Comparison of ENCODE assay signal across 13 cellular contexts in the genomic region with DNA sequence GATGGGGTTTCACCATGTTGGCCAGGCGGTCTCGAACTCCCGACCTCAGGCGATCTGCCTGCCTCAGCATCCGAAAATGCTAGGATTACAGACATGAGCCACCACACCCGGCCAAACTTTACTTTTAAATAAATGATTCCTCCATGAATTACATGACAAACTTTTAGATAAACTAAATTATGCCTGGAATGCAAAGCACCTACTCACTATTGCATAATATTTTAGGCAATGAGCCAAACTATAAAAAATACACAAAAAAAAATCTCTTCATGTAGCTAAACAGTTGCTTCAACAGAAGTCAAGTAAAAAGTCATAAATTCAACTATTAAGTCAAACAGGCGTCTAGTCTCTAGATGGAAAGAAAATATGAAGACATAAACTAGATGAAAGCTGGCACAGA. TPM values are rescaled to one million over a fixed set of nuclear protein-coding genes. Genes with fewer than 3 reads are reported as not detected.
DNase-seq lines count a peak whose midpoint lies in the region; ATAC-seq and TF ChIP-seq lines count a peak whose summit lies in the region.
"Had no signal": no experiment of that assay in that cellular context is flagged by ENCODE, and none has a peak within 500 bp of the region (broad histone marks: within the 10 kb centered on the region; RNA-seq: fewer than 3 reads in every experiment).

No MANE protein-coding gene starts in this region.

- no peaks in the 10 kb centered on the region for H3K27me3 ChIP-seq in breast epithelium
- no peaks in the 10 kb centered on the region for H3K27me3 ChIP-seq in prostate gland (replicated peaks; ENCODE audit: insufficient read depth)
- H3K27me3 ChIP-seq in Caco-2 (replicated peaks; ENCODE audit: control insufficient read depth, insufficient read depth, low read length) = no peaks in the 10 kb centered on the region
- H3K27me3 ChIP-seq: colonic mucosa had no signal

- no peaks in the 10 kb centered on the region for H3K36me3 Mint-ChIP-seq in MCF 10A (ENCODE audit: insufficient read depth, unreplicated experiment)
- H3K36me3 Mint-ChIP-seq in WTC11 = no peaks in the 10 kb centered on the region
- H3K36me3 Mint-ChIP-seq in Caco-2 (ENCODE audit: insufficient read depth, unreplicated experiment) = no peaks in the 10 kb centered on the region

- H3K9me3 Mint-ChIP-seq in MCF 10A (ENCODE audit: unreplicated experiment) (no peaks in the 10 kb centered on the region), WTC11 (no peaks in the 10 kb centered on the region), Caco-2 (ENCODE audit: unreplicated experiment) (no peaks in the 10 kb centered on the region)
- H3K9me3 Mint-ChIP-seq: activated CD4-positive, alpha-beta T cell treated with anti-CD3 and anti-CD28 coated beads, Interleukin-2, amount 10 ng/mL, durations not matched to agents 7 days and 5 days had no signal

- POLR2A ChIA-PET in MCF 10A (lab: Yijun Ruan, JAX) = interaction anchor here (0.7 to 2.1 kb wide), 11 partner anchors 10 to 610 kb away, joined by 3 to 10 read pairs (median 3); no protein-coding TSS in a partner anchor
- POLR2A ChIA-PET in WTC11 (lab: Charles Lee) = no interaction called here
- POLR2A ChIA-PET in Caco-2 (lab: Charles Lee) = no interaction called here

- peak overlapping the region; percentile 6 for H3K4me3 Mint-ChIP-seq in MCF 10A (ENCODE audit: unreplicated experiment)
- H3K4me3 Mint-ChIP-seq in WTC11 = no peak overlapping the region
- no peak overlapping the region for H3K4me3 Mint-ChIP-seq in Caco-2 (ENCODE audit: unreplicated experiment)
- H3K4me3 Mint-ChIP-seq: activated CD4-positive, alpha-beta T cell treated with anti-CD3 and anti-CD28 coated beads, Interleukin-2, amount 10 ng/mL, durations not matched to agents 7 days and 5 days had no signal

- H3K4me1 Mint-ChIP-seq in MCF 10A (ENCODE audit: insufficient read depth, unreplicated experiment) = peaks cover 23% of the 10 kb centered on the region
- H3K4me1 Mint-ChIP-seq in WTC11 = no peaks in the 10 kb centered on the region
- H3K4me1 Mint-ChIP-seq in Caco-2 (ENCODE audit: low read depth, unreplicated experiment) = peaks cover 13% of the 10 kb centered on the region
- H3K4me1 Mint-ChIP-seq: activated CD4-positive, alpha-beta T cell treated with anti-CD3 and anti-CD28 coated beads, Interleukin-2, amount 10 ng/mL, durations not matched to agents 7 days and 5 days had no signal

- intact Hi-C loops in MCF 10A (cut with micrococcal nuclease) (no loop called here), breast epithelium (cut with DNase I; ENCODE audit: low total_unique reads) (loop anchor here (2.0 kb wide), 1 partner anchor 37 kb away; no protein-coding TSS in a partner anchor), prostate gland (cut with DNase I) (no loop called here), Caco-2 (cut with micrococcal nuclease; ENCODE audit: unreplicated experiment) (no loop called here)

- peak overlapping the region; percentile 77 for H3K27ac Mint-ChIP-seq in MCF 10A (ENCODE audit: low read depth, unreplicated experiment)
- 0 out of 2 replicates have a peak overlapping the region, but pooled peaks have one; percentile 17 for H3K27ac Mint-ChIP-seq in WTC11
- H3K27ac Mint-ChIP-seq in Caco-2 (ENCODE audit: unreplicated experiment) = no peak overlapping the region
- H3K27ac Mint-ChIP-seq: activated CD4-positive, alpha-beta T cell treated with anti-CD3 and anti-CD28 coated beads, Interleukin-2, amount 10 ng/mL, durations not matched to agents 7 days and 5 days had no signal

- H3K4me3 ChIP-seq in breast epithelium (no peak overlapping the region), fibroblast of pulmonary artery (replicated peaks; ENCODE audit: low read depth, low read length) (no peak overlapping the region), prostate gland (no peak overlapping the region), Caco-2 (ENCODE audit: low read depth, low read length) (no peak overlapping the region)
- H3K4me3 ChIP-seq: colonic mucosa had no signal

- no peak for TF ChIP-seq POLR2A in breast epithelium (IDR thresholded peaks at IDR 0.05)
- no peak for TF ChIP-seq POLR2A in prostate gland (IDR thresholded peaks at IDR 0.05)

- H3K9me3 ChIP-seq in breast epithelium (no peaks in the 10 kb centered on the region), prostate gland (no peaks in the 10 kb centered on the region), Caco-2 (no peaks in the 10 kb centered on the region)
- H3K9me3 ChIP-seq: colonic mucosa had no signal

- peak; percentile 33 for DNase-seq in MCF 10A (ENCODE audit: unreplicated experiment)
- DNase-seq in breast epithelium (ENCODE audit: low spot score in 2 of 2) = no peak
- DNase-seq in WTC11 (ENCODE audit: low spot score) = no peak
- DNase-seq in fibroblast of pulmonary artery (ENCODE audit: low read depth) = peak; percentile 68
- no peak for DNase-seq in substantia nigra (lab: John Stamatoyannopoulos, UW)
- no peak for DNase-seq in prostate gland (ENCODE audit: low spot score)
- DNase-seq in Caco-2 = no peak
- DNase-seq in hypothalamus (lab: John Stamatoyannopoulos, UW) = no peak
- DNase-seq: 8988T; activated CD4-positive, alpha-beta T cell treated with anti-CD3 and anti-CD28 coated beads, Interleukin-2, amount 10 ng/mL, durations not matched to agents 7 days and 5 days; colonic mucosa; hippocampal formation; NCI-H2029 had no signal

- no peaks in the 10 kb centered on the region for H3K27me3 Mint-ChIP-seq in MCF 10A (ENCODE audit: insufficient read depth, unreplicated experiment)
- H3K27me3 Mint-ChIP-seq in WTC11 (ENCODE audit: low read depth) = no peaks in the 10 kb centered on the region
- no peaks in the 10 kb centered on the region for H3K27me3 Mint-ChIP-seq in Caco-2 (ENCODE audit: insufficient read depth, unreplicated experiment)
- H3K27me3 Mint-ChIP-seq: activated CD4-positive, alpha-beta T cell treated with anti-CD3 and anti-CD28 coated beads, Interleukin-2, amount 10 ng/mL, durations not matched to agents 7 days and 5 days had no signal

- no peak for ATAC-seq in WTC11

- H3K4me1 ChIP-seq in breast epithelium (no peaks in the 10 kb centered on the region), prostate gland (replicated peaks) (no peaks in the 10 kb centered on the region), Caco-2 (no peaks in the 10 kb centered on the region; the same call in 1 of the 2 replicates)
- H3K4me1 ChIP-seq: colonic mucosa had no signal

- H3K27ac ChIP-seq in breast epithelium = no peak overlapping the region
- peak overlapping the region; percentile 53 for H3K27ac ChIP-seq in substantia nigra (ENCODE audit: low read depth, low read length, poor library complexity, severe bottlenecking)
- H3K27ac ChIP-seq in prostate gland = no peak overlapping the region
- H3K27ac ChIP-seq: colonic mucosa had no signal

- H3K36me3 ChIP-seq in breast epithelium (no peaks in the 10 kb centered on the region), prostate gland (no peaks in the 10 kb centered on the region), Caco-2 (ENCODE audit: control insufficient read depth, insufficient read depth, low read length) (no peaks in the 10 kb centered on the region)
- H3K36me3 ChIP-seq: colonic mucosa had no signal

- no peak for TF ChIP-seq CTCF in MCF 10A (IDR thresholded peaks at IDR 0.05; ENCODE audit: unreplicated experiment)
- no peak for TF ChIP-seq CTCF in breast epithelium (IDR thresholded peaks at IDR 0.05)
- TF ChIP-seq CTCF in WTC11 (IDR thresholded peaks at IDR 0.05) = no peak
- no peak for TF ChIP-seq CTCF in fibroblast of pulmonary artery (IDR thresholded peaks at IDR 0.05; ENCODE audit: low read length, missing control alignments)
- TF ChIP-seq CTCF in prostate gland (IDR thresholded peaks at IDR 0.05) = no peak
- no peak for TF ChIP-seq CTCF in Caco-2 (IDR thresholded peaks at IDR 0.05; ENCODE audit: insufficient read depth in 1 of 2, low read depth in 1 of 2, low read length in 1 of 2, severe bottlenecking in 1 of 2, unreplicated experiment in 1 of 2)

- CTCF ChIA-PET in MCF 10A (lab: Yijun Ruan, JAX) = no interaction called here
- CTCF ChIA-PET in WTC11 (lab: Charles Lee) = no interaction called here
- CTCF ChIA-PET in Caco-2 (lab: Charles Lee) = no interaction called here

- BruUV-seq in MCF 10A (replicated peaks; lab: Mats Ljungman, UMichigan) = no TSS peak
- BruUV-seq in Caco-2 (replicated peaks; lab: Mats Ljungman, UMichigan) = no TSS peak

- 85% methylated on average over 7 of the region's 7 CpGs for WGBS in prostate gland

TF ChIP-seq in WTC11, 78 proteins besides CTCF, POLR2A, EP300 and RAD21 (continues in another document):
- TF ChIP-seq, protein P1, sequence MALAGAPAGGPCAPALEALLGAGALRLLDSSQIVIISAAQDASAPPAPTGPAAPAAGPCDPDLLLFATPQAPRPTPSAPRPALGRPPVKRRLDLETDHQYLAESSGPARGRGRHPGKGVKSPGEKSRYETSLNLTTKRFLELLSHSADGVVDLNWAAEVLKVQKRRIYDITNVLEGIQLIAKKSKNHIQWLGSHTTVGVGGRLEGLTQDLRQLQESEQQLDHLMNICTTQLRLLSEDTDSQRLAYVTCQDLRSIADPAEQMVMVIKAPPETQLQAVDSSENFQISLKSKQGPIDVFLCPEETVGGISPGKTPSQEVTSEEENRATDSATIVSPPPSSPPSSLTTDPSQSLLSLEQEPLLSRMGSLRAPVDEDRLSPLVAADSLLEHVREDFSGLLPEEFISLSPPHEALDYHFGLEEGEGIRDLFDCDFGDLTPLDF (CRISPR knock-in tag; IDR thresholded peaks at IDR 0.05) = no peak
- TF ChIP-seq, protein P2, sequence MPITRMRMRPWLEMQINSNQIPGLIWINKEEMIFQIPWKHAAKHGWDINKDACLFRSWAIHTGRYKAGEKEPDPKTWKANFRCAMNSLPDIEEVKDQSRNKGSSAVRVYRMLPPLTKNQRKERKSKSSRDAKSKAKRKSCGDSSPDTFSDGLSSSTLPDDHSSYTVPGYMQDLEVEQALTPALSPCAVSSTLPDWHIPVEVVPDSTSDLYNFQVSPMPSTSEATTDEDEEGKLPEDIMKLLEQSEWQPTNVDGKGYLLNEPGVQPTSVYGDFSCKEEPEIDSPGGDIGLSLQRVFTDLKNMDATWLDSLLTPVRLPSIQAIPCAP (CRISPR knock-in tag; IDR thresholded peaks at IDR 0.05) = no peak
- no peak for TF ChIP-seq PRRX2 (CRISPR knock-in tag; IDR thresholded peaks at IDR 0.05)
- no peak for TF ChIP-seq ZNF423 (CRISPR knock-in tag; IDR thresholded peaks at IDR 0.05)
- TF ChIP-seq NFATC4 (CRISPR knock-in tag; IDR thresholded peaks at IDR 0.05) = no peak
- no peak for TF ChIP-seq SP1 (CRISPR knock-in tag; conservative IDR thresholded peaks at IDR 0.05)

RNA-seq across cellular contexts. Expression of a gene that starts 56.5 kb away (rescaled TPM):
- total RNA-seq in MCF 10A (2022) (50.2 and 55.5 TPM in 2 replicates), breast epithelium (100 to 1,000 TPM in 1 of 3 donors, 10 to 100 TPM in 2; 29.1 to 134 (median 77.0) TPM), WTC11 (2021) (39.9 to 44.8 TPM (median 41.3 TPM) in 3 replicates), prostate gland (10 to 100 TPM; 32.0 to 64.6 TPM), Caco-2 (2022) (94.4 and 97.3 TPM in 2 replicates)

Comparison
In these comparisons a context has a peak if more than half of its experiments do, and no peak if none do; other contexts are left out.
1. DNase-seq: peak in MCF 10A (single experiment) and fibroblast of pulmonary artery (single experiment); none in breast epithelium (0 of 2), WTC11 (single experiment), substantia nigra (0 of 49), prostate gland (single experiment), Caco-2 (0 of 2) and hypothalamus (0 of 51).